In the genomic region with DNA sequence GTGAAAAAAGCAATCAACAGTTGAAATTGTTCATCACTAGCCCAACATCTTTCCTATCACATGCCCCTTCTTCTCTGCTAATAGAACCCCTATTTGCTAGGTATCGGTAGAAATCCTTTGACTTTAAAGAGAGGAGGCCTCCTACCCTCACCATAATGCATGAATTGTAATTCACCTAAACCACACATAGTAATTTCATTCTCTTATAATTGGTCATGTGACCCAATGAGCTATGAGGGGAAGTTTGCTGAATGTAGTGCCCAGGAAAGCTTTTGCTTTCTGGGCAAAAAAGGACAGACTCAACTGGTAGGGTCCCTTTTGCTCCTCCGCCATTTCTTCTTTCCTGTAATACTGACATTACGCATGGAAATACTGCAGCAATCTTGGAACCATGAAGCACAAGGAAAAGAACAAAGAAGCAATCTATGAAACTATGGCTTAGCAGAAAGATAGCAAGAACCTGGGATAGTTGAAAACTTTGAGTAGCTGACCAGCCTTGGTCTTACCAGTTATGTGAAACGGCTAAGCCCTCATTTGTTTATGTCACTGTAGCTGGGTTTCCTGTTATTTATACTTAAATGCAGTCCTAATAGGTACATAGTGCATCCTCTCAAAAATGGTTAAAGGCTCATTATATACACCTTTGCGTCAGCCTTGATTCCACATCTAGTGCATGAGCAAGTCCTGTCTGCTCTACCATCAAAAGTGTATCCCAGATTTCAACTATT, we compare ENCODE assay signal across 19 cellular contexts. TPM values are rescaled to one million over a fixed set of nuclear protein-coding genes. Genes with fewer than 3 reads are reported as not detected.
DNase-seq lines count a peak whose midpoint lies in the region; ATAC-seq, FAIRE-seq and TF ChIP-seq lines count a peak whose summit lies in the region.
"Had no signal": no experiment of that assay in that cellular context is flagged by ENCODE, and none has a peak within 500 bp of the region (broad histone marks: within the 10 kb centered on the region; RNA-seq: fewer than 3 reads in every experiment).

No MANE protein-coding gene starts in this region.

- no peak for DNase-seq in activated T-cell treated with anti-CD3 and anti-CD28 coated beads, Interleukin-2, amount 50 U/mL, for 72 hours
- DNase-seq in activated T-cell treated with anti-CD3 and anti-CD28 coated beads, Interleukin-2, amount 50 U/mL, for 48 hours: no peak
- DNase-seq in GM12878 (ENCODE audit: low read depth, low spot score): no peak
- peak in 1 of 2 donors; percentile 27 for DNase-seq in stimulated activated naive CD8-positive, alpha-beta T cell treated with anti-CD3 and anti-CD28 coated beads, Interleukin-15, amount 100 ng/mL, for 72 hours
- no peak for DNase-seq in gastrocnemius medialis
- no peak for DNase-seq in mucosa of gallbladder (ENCODE audit: low spot score)
- no peak for DNase-seq in NCI-H1048 (lab: John Stamatoyannopoulos, UW)
- DNase-seq: activated effector memory CD4-positive, alpha-beta T cell treated with Interleukin-2 at 50 U/mL for 16 hours; DMS 273 treated with DMSO at 0.1 percent for 48 hours; effector CD4-positive, alpha-beta T cell; H7; NCI-H1436; NCI-H510A; PC-9; right cardiac atrium had no signal

- H3K36me3 Mint-ChIP-seq in activated T-cell treated with anti-CD3 and anti-CD28 coated beads, Interleukin-2, amount 50 U/mL, for 72 hours (ENCODE audit: insufficient read depth in 2 of 2): peaks cover 0 to 8% of the 10 kb centered on the region in 2 donors
- H3K36me3 Mint-ChIP-seq: WTC11 had no signal

- FAIRE-seq in GM12878 (lab: Jason Lieb, UNC): no peak

- TF ChIP-seq CTCF in OCI-LY3 (IDR thresholded peaks at IDR 0.05; ENCODE audit: low read depth, low read length): no peak
- no peak for TF ChIP-seq CTCF in GM12878 (IDR thresholded peaks at IDR 0.05 in 2 of 3, conservative IDR thresholded peaks at IDR 0.05 in 1 of 3; ENCODE audit: control insufficient read depth in 2 of 3, extremely low read depth in 1 of 3, insufficient read depth in 1 of 3, low read depth in 3 of 3, low read length in 3 of 3)
- no peak for TF ChIP-seq CTCF in gastrocnemius medialis (IDR thresholded peaks at IDR 0.05 in 4 of 5, conservative IDR thresholded peaks at IDR 0.05 in 1 of 5)

- H3K27me3 ChIP-seq in OCI-LY3 (ENCODE audit: low read depth, low read length) (no peaks in the 10 kb centered on the region), GM12878 (replicated peaks in 1 of 2; ENCODE audit: control insufficient read depth in 2 of 2, insufficient read depth in 2 of 2, low read length in 1 of 2) (no peaks in the 10 kb centered on the region), gastrocnemius medialis (no peaks in the 10 kb centered on the region)

- H3K4me2 ChIP-seq in OCI-LY3 (ENCODE audit: low read length) (peak overlapping the region; percentile 47), GM12878 (ENCODE audit: control insufficient read depth, insufficient read depth) (peak overlapping the region; percentile 19)
- H3K4me2 ChIP-seq: PC-9 had no signal

- no peak overlapping the region for H3K9ac ChIP-seq in OCI-LY3 (ENCODE audit: low read length)
- H3K9ac ChIP-seq in GM12878 (ENCODE audit: control insufficient read depth, insufficient read depth, low read length): peak overlapping the region; percentile 72

- 10% methylated on average over 5 of the region's 5 CpGs for WGBS in GM12878 (ENCODE audit: insufficient coverage, insufficient replicate concordance, low lambda C conversion rate, missing lambda C conversion rate)

- no peak for TF ChIP-seq POLR2A in GM12878 (IDR thresholded peaks at IDR 0.05; ENCODE audit: low read depth, low read length)
- no peak for TF ChIP-seq POLR2A in gastrocnemius medialis (IDR thresholded peaks at IDR 0.05)

- CTCF ChIA-PET in GM12878 (lab: Yijun Ruan, JAX): interaction anchor here (0.9 to 8.9 kb wide), 10 partner anchors 8 to 225 kb away, joined by 3 to 239 read pairs (median 4); partner anchors contain the start of gene DENND2D

- BruUV-seq in GM12878 (replicated peaks; lab: Mats Ljungman, UMichigan): no TSS peak

- intact Hi-C loops in GM12878 (cut with micrococcal nuclease; ENCODE audit: unreplicated experiment): loop anchor here (5.0 kb wide), 1 partner anchor 345 kb away; the partner anchor contains the start of gene CD53
- intact Hi-C loops in gastrocnemius medialis (cut with DNase I; ENCODE audit: low total_unique reads): no loop called here

- ATAC-seq in activated T-cell treated with anti-CD3 and anti-CD28 coated beads, Interleukin-2, amount 50 U/mL, for 72 hours (replicated peaks in 1 of 2): peak; percentile 16 to 29
- ATAC-seq in GM12878: peak; percentile 1; the same call in 2 of the 3 replicates
- peak; percentile 13 for ATAC-seq in stimulated activated naive CD8-positive, alpha-beta T cell treated with anti-CD3 and anti-CD28 coated beads, Interleukin-15, amount 100 ng/mL, for 72 hours
- no peak for ATAC-seq in gastrocnemius medialis
- ATAC-seq: right cardiac atrium, WTC11 had no signal

- 0 out of 2 replicates have a peak, but pooled peaks have one; percentile 5 for TF ChIP-seq RAD21 in GM12878 (IDR thresholded peaks at IDR 0.05; ENCODE audit: insufficient read depth, low read depth, low read length)

- H3K4me3 ChIP-seq in OCI-LY3 (ENCODE audit: low read length): no peak overlapping the region
- peak overlapping the region; percentile 16; the same call in 1 of the 2 replicates for H3K4me3 ChIP-seq in GM12878
- H3K4me3 ChIP-seq in gastrocnemius medialis: no peak overlapping the region
- H3K4me3 ChIP-seq: PC-9 had no signal

- RAD21 ChIA-PET in GM12878 (lab: Charles Lee; ENCODE audit: unreplicated experiment): interaction anchor here (0.7 to 9.9 kb wide), 13 partner anchors 9 to 383 kb away, joined by 3 to 542 read pairs (median 4); partner anchors contain the start of genes CD53, CEPT1, DENND2D and DRAM2

- H3K27ac ChIP-seq in OCI-LY3 (ENCODE audit: low read length): peak overlapping the region; percentile 48; the same call in 1 of the 2 replicates
- peak overlapping the region; percentile 100 for H3K27ac ChIP-seq in GM12878 (ENCODE audit: control insufficient read depth, insufficient read depth)
- H3K27ac ChIP-seq in gastrocnemius medialis: no peak overlapping the region
- H3K27ac ChIP-seq: PC-9 had no signal

- H3K36me3 ChIP-seq in OCI-LY3 (replicated peaks; ENCODE audit: low read depth, low read length): no peaks in the 10 kb centered on the region
- H3K36me3 ChIP-seq in GM12878 (ENCODE audit: control insufficient read depth in 2 of 2, insufficient read depth in 2 of 2, low read length in 1 of 2): no peaks in the 10 kb centered on the region
- no peaks in the 10 kb centered on the region for H3K36me3 ChIP-seq in gastrocnemius medialis

- TF ChIP-seq EP300 in GM12878 (IDR thresholded peaks at IDR 0.05; ENCODE audit: borderline replicate concordance in 1 of 2, control insufficient read depth in 1 of 2, low read depth in 2 of 2, low read length in 2 of 2): peak; percentile 32 to 65; a peak in 3 of 4 replicates

- H3K27ac Mint-ChIP-seq in activated T-cell treated with anti-CD3 and anti-CD28 coated beads, Interleukin-2, amount 50 U/mL, for 72 hours: peak overlapping the region; percentile 94
- H3K27ac Mint-ChIP-seq in stimulated activated naive CD8-positive, alpha-beta T cell treated with anti-CD3 and anti-CD28 coated beads, Interleukin-15, amount 100 ng/mL, for 72 hours: peak overlapping the region; percentile 92 to 99
- H3K27ac Mint-ChIP-seq: WTC11 had no signal

- peaks cover 100% of the 10 kb centered on the region for H3K4me1 Mint-ChIP-seq in activated T-cell treated with anti-CD3 and anti-CD28 coated beads, Interleukin-2, amount 50 U/mL, for 72 hours (ENCODE audit: low read depth)
- H3K4me1 Mint-ChIP-seq in stimulated activated naive CD8-positive, alpha-beta T cell treated with anti-CD3 and anti-CD28 coated beads, Interleukin-15, amount 100 ng/mL, for 72 hours: peaks cover 98% of the 10 kb centered on the region

- peaks cover 0 to 7% of the 10 kb centered on the region in 2 donors for H3K9me3 Mint-ChIP-seq in activated T-cell treated with anti-CD3 and anti-CD28 coated beads, Interleukin-2, amount 50 U/mL, for 72 hours
- peaks cover 7 to 8% of the 10 kb centered on the region in 2 donors for H3K9me3 Mint-ChIP-seq in stimulated activated naive CD8-positive, alpha-beta T cell treated with anti-CD3 and anti-CD28 coated beads, Interleukin-15, amount 100 ng/mL, for 72 hours

- H2AFZ ChIP-seq in OCI-LY3 (ENCODE audit: low read depth, low read length) (0 out of 2 replicates have a peak overlapping the region, but pooled peaks have one; percentile 46), GM12878 (ENCODE audit: control insufficient read depth, low read depth, low read length) (no peak overlapping the region)
- H2AFZ ChIP-seq: PC-9 had no signal

- peak overlapping the region; percentile 76 to 82 for H3K4me3 Mint-ChIP-seq in activated T-cell treated with anti-CD3 and anti-CD28 coated beads, Interleukin-2, amount 50 U/mL, for 72 hours
- peak overlapping the region; percentile 59 to 81 for H3K4me3 Mint-ChIP-seq in stimulated activated naive CD8-positive, alpha-beta T cell treated with anti-CD3 and anti-CD28 coated beads, Interleukin-15, amount 100 ng/mL, for 72 hours
- H3K4me3 Mint-ChIP-seq: neural crest cell, WTC11 had no signal

- SMC1A ChIA-PET in GM12878 (lab: Charles Lee; ENCODE audit: uncharacterized antibody, unreplicated experiment): interaction anchor here (1.1 to 12.4 kb wide), 19 partner anchors 9 to 553 kb away, joined by 3 to 284 read pairs (median 17); partner anchors contain the start of genes CD53, CEPT1, DENND2D and DRAM2

- H4K20me1 ChIP-seq in OCI-LY3 (ENCODE audit: insufficient read depth, low read length) (no peaks in the 10 kb centered on the region), GM12878 (ENCODE audit: control insufficient read depth, insufficient read depth) (no peaks in the 10 kb centered on the region)

- H3K9me3 ChIP-seq in OCI-LY3 (ENCODE audit: insufficient read depth, low read length) (peaks cover 39% of the 10 kb centered on the region; the same call in 1 of the 2 replicates), GM12878 (replicated peaks; ENCODE audit: control insufficient read depth, insufficient read depth, low read length) (no peaks in the 10 kb centered on the region), gastrocnemius medialis (no peaks in the 10 kb centered on the region)

- H3K4me1 ChIP-seq in OCI-LY3 (ENCODE audit: low read length) (peaks cover 73% of the 10 kb centered on the region), GM12878 (ENCODE audit: control insufficient read depth, insufficient read depth, low read length) (peaks cover 85% of the 10 kb centered on the region), gastrocnemius medialis (no peaks in the 10 kb centered on the region)

- H3K79me2 ChIP-seq in OCI-LY3 (ENCODE audit: low read length) (no peaks in the 10 kb centered on the region), GM12878 (ENCODE audit: control insufficient read depth, insufficient read depth, low read length) (peaks cover 20% of the 10 kb centered on the region)

- no peaks in the 10 kb centered on the region for H3K27me3 Mint-ChIP-seq in activated T-cell treated with anti-CD3 and anti-CD28 coated beads, Interleukin-2, amount 50 U/mL, for 72 hours (ENCODE audit: low read depth)
- H3K27me3 Mint-ChIP-seq in stimulated activated naive CD8-positive, alpha-beta T cell treated with anti-CD3 and anti-CD28 coated beads, Interleukin-15, amount 100 ng/mL, for 72 hours: no peaks in the 10 kb centered on the region

- POLR2A ChIA-PET in GM12878 (lab: Charles Lee): interaction anchor here (0.7 to 8.8 kb wide), 9 partner anchors 10 to 346 kb away, joined by 3 to 371 read pairs (median 9); partner anchors contain the start of genes CEPT1, DENND2D and DRAM2

- in situ Hi-C loops in GM12878 (cut with MboI) (no loop called here), gastrocnemius medialis (cut with MboI; ENCODE audit: low sequenced_read_pairs in 4 of 4) (no loop called here)

RNA-seq across cellular contexts. Expression of gene CHI3L2, which starts 10.2 kb away (rescaled TPM):
- 10 to 100 TPM in 1 of 2 donors, 1 to 10 TPM in 1; 9.0 to 10.6 TPM for total RNA-seq in activated T-cell treated with anti-CD3 and anti-CD28 coated beads, Interleukin-2, amount 50 U/mL, for 72 hours
- 87.3 and 102 TPM in 2 replicates for total RNA-seq in GM12878 (2013; cell fraction: nucleolus; rRNA removed)
- 92.1 and 115 TPM in 2 replicates for total RNA-seq in GM12878 (2014; rRNA removed)
- 88.8 and 105 TPM in 2 replicates for total RNA-seq in GM12878 (2014; rRNA removed; fragmentation: Illumina TruSeq; extraction: Trizol)
- total RNA-seq in GM12878 (2021): 72.1 and 95.0 TPM in 2 replicates
- 120 TPM for polyA plus RNA-seq in GM12878 (2011; ENCODE audit: low read depth)
- polyA plus RNA-seq in GM12878 (2011; rRNA removed): 508 and 715 TPM in 2 replicates
- 197 and 261 TPM in 2 replicates for polyA plus RNA-seq in GM12878 (2011; cell fraction: cytosol; rRNA removed)
- 117 and 171 TPM in 2 replicates for polyA plus RNA-seq in GM12878 (2011; cell fraction: nucleus; rRNA removed)
- polyA plus RNA-seq in GM12878 (2012): 69.1 and 111 TPM in 2 replicates
- polyA plus RNA-seq in GM12878 (2014; fragmentation: Illumina TruSeq; extraction: Trizol): 124 and 170 TPM in 2 replicates
- polyA plus RNA-seq in GM12878 (2014; fragmentation: Nextera tagmentation; extraction: Ambion mirVana): 100 to 1,000 TPM; 151 to 216 TPM
- 73.5 and 105 TPM in 2 replicates for polyA plus RNA-seq in GM12878 (2014; rRNA removed)
- 10 to 100 TPM; 37.1 to 39.3 TPM for polyA plus RNA-seq in GM12878 (2016; fragmentation: Nextera tagmentation; extraction: Ambion mirVana)
- polyA minus RNA-seq in GM12878 (2011; rRNA and poly(A)+ RNA removed): 176 and 187 TPM in 2 replicates
- polyA minus RNA-seq in GM12878 (2011; cell fraction: cytosol; rRNA and poly(A)+ RNA removed): 36.6 and 47.4 TPM in 2 replicates
- polyA minus RNA-seq in GM12878 (2011; cell fraction: nucleus; rRNA and poly(A)+ RNA removed): 123 and 150 TPM in 2 replicates
- 1 to 10 TPM in 2 of 4 donors, under 1 TPM in 1, not detected in 1; 0.40 to 2.3 (median 1.9) TPM for total RNA-seq in gastrocnemius medialis
- total RNA-seq in mucosa of gallbladder: 2.8 TPM
- total RNA-seq: fibroblast of villous mesenchyme, H7, neural crest cell, PC-9 had no signal

RNA-seq across cellular contexts. Expression of gene DENND2D, which starts 16.9 kb away (rescaled TPM):
- total RNA-seq in activated T-cell treated with anti-CD3 and anti-CD28 coated beads, Interleukin-2, amount 50 U/mL, for 72 hours: 100 to 1,000 TPM; 134 to 165 TPM
- total RNA-seq in GM12878 (2013; cell fraction: nucleolus; rRNA removed): 483 and 497 TPM in 2 replicates
- total RNA-seq in GM12878 (2014; rRNA removed): 164 and 170 TPM in 2 replicates
- total RNA-seq in GM12878 (2014; rRNA removed; fragmentation: Illumina TruSeq; extraction: Trizol): 187 and 196 TPM in 2 replicates
- total RNA-seq in GM12878 (2021): 164 and 166 TPM in 2 replicates
- 73.7 TPM for polyA plus RNA-seq in GM12878 (2011; ENCODE audit: low read depth)
- 299 and 375 TPM in 2 replicates for polyA plus RNA-seq in GM12878 (2011; rRNA removed)
- 278 and 313 TPM in 2 replicates for polyA plus RNA-seq in GM12878 (2011; cell fraction: cytosol; rRNA removed)
- 458 and 613 TPM in 2 replicates for polyA plus RNA-seq in GM12878 (2011; cell fraction: nucleus; rRNA removed)
- 75.3 and 147 TPM in 2 replicates for polyA plus RNA-seq in GM12878 (2012)
- polyA plus RNA-seq in GM12878 (2014; fragmentation: Illumina TruSeq; extraction: Trizol): 193 and 221 TPM in 2 replicates
- polyA plus RNA-seq in GM12878 (2014; fragmentation: Nextera tagmentation; extraction: Ambion mirVana): 100 to 1,000 TPM; 149 to 200 TPM
- polyA plus RNA-seq in GM12878 (2014; rRNA removed): 149 and 157 TPM in 2 replicates
- 100 to 1,000 TPM; 162 to 179 TPM for polyA plus RNA-seq in GM12878 (2016; fragmentation: Nextera tagmentation; extraction: Ambion mirVana)
- polyA minus RNA-seq in GM12878 (2011; rRNA and poly(A)+ RNA removed): 404 and 526 TPM in 2 replicates
- polyA minus RNA-seq in GM12878 (2011; cell fraction: cytosol; rRNA and poly(A)+ RNA removed): 128 and 168 TPM in 2 replicates
- 708 and 882 TPM in 2 replicates for polyA minus RNA-seq in GM12878 (2011; cell fraction: nucleus; rRNA and poly(A)+ RNA removed)
- 1 to 10 TPM in 1 of 4 donors, under 1 TPM in 3; 0.19 to 1.2 (median 0.88) TPM for total RNA-seq in gastrocnemius medialis
- 42.8 TPM for total RNA-seq in mucosa of gallbladder
- total RNA-seq: H7, neural crest cell had no signal

Comparison
In these comparisons a context has a peak if more than half of its experiments do, and no peak if none do; other contexts are left out.
1. ATAC-seq: peak in activated T-cell treated with anti-CD3 and anti-CD28 coated beads, Interleukin-2, amount 50 U/mL, for 72 hours (2 of 2), GM12878 (single experiment) and stimulated activated naive CD8-positive, alpha-beta T cell treated with anti-CD3 and anti-CD28 coated beads, Interleukin-15, amount 100 ng/mL, for 72 hours (single experiment); none in gastrocnemius medialis (0 of 2).
2. H3K27ac ChIP-seq: peak in OCI-LY3 (single experiment) and GM12878 (single experiment); none in gastrocnemius medialis (0 of 4).
3. RNA of gene CHI3L2, which starts 10.2 kb away (total RNA-seq): 72.1 to 115 TPM in GM12878; 9.0 to 10.6 TPM in activated T-cell treated with anti-CD3 and anti-CD28 coated beads, Interleukin-2, amount 50 U/mL, for 72 hours, 2.8 TPM in mucosa of gallbladder (single experiment) and 0.40 to 2.3 TPM in gastrocnemius medialis; every median in the first group is over 4 times any median in the second.
4. RNA of gene DENND2D, which starts 16.9 kb away (total RNA-seq): 134 to 165 TPM in activated T-cell treated with anti-CD3 and anti-CD28 coated beads, Interleukin-2, amount 50 U/mL, for 72 hours, 164 to 497 TPM in GM12878 and 42.8 TPM in mucosa of gallbladder (single experiment); 0.19 to 1.2 TPM in gastrocnemius medialis; every median in the first group is over 10 times any median in the second.